Comparison of ENCODE assay signal across 8 cellular contexts in genomic region chrX:55057691-55058249, GRCh38. TPM values are rescaled to one million over a fixed set of nuclear protein-coding genes. Genes with fewer than 3 reads are reported as not detected.
DNase-seq lines count a peak whose midpoint lies in the region; TF ChIP-seq lines count a peak whose summit lies in the region.

No MANE protein-coding gene starts in this region.

- H3K27me3 ChIP-seq in HL-60 (ENCODE audit: insufficient read depth, poor library complexity, severe bottlenecking): no peaks in the 10 kb centered on the region

- CTCF ChIA-PET in AG04449 (lab: Yijun Ruan, JAX): interaction anchor here (1.0 to 1.3 kb wide), 5 partner anchors 48 to 1427 kb away, joined by 3 to 15 read pairs (median 5); no protein-coding TSS in a partner anchor

- POLR2A ChIA-PET in AG04449 (lab: Yijun Ruan, JAX): no interaction called here

- no peak overlapping the region for H3K27ac ChIP-seq in HL-60 (replicated peaks)

- in situ Hi-C loops in G401 (cut with HindIII; ENCODE audit: low sequenced_read_pairs): no loop called here

- peak; percentile 65 for TF ChIP-seq CTCF in AG04449 (IDR thresholded peaks at IDR 0.05; ENCODE audit: insufficient read depth, low read length, missing control alignments)
- peak; percentile 31 for TF ChIP-seq CTCF in HL-60 (IDR thresholded peaks at IDR 0.05; ENCODE audit: insufficient read depth, low read length)

- no peak overlapping the region for H3K4me3 ChIP-seq in AG04449 (ENCODE audit: low read depth, low read length)
- no peak overlapping the region for H3K4me3 ChIP-seq in HL-60 (replicated peaks; ENCODE audit: insufficient read depth, low read length)

- DNase-seq in AG04449 (ENCODE audit: low read depth, low spot score) (no peak), G401 (ENCODE audit: low spot score) (peak; percentile 67), HL-60 (ENCODE audit: low read depth in 1 of 2, low spot score in 1 of 2) (peak in 1 of 2 experiments; percentile 5), SK-N-DZ (ENCODE audit: low spot score) (peak; percentile 29), left kidney (ENCODE audit: low read depth, low spot score) (peak; percentile 38), superior temporal gyrus (ENCODE audit: extremely low spot score) (peak; percentile 75), NCI-H446 treated with DMSO at 0.1 percent for 48 hours (lab: John Stamatoyannopoulos, UW) (no peak)
- DNase-seq in central memory CD4-positive, alpha-beta T cell: peak; percentile 23

RNA-seq across cellular contexts. Expression of gene PAGE2B, which starts 17.1 kb away (rescaled TPM):
- total RNA-seq in G401 (2014; rRNA removed; shearing (Covaris generic)): not detected in 2 replicates
- not detected in 2 replicates for polyA plus RNA-seq in SK-N-DZ (2014; cell fraction: cytosol; rRNA removed)
- not detected in 2 replicates for polyA plus RNA-seq in SK-N-DZ (2014; cell fraction: nucleus; rRNA removed)

RNA-seq across cellular contexts. Expression of gene ALAS2, which starts 27.0 kb away (rescaled TPM):
- total RNA-seq in G401 (2014; rRNA removed; shearing (Covaris generic)): not detected in 2 replicates
- polyA plus RNA-seq in SK-N-DZ (2014; cell fraction: cytosol; rRNA removed): not detected in 2 replicates
- polyA plus RNA-seq in SK-N-DZ (2014; cell fraction: nucleus; rRNA removed): not detected in 2 replicates

RNA-seq across cellular contexts. Expression of gene PAGE2, which starts 31.0 kb away (rescaled TPM):
- total RNA-seq in G401 (2014; rRNA removed; shearing (Covaris generic)): not detected in 2 replicates
- polyA plus RNA-seq in SK-N-DZ (2014; cell fraction: cytosol; rRNA removed): not detected in 2 replicates
- not detected in 2 replicates for polyA plus RNA-seq in SK-N-DZ (2014; cell fraction: nucleus; rRNA removed)

RNA-seq across cellular contexts. Expression of gene APEX2, which starts 57.6 kb away (rescaled TPM):
- total RNA-seq in G401 (2014; rRNA removed; shearing (Covaris generic)): 8.3 and 10.7 TPM in 2 replicates
- 20.4 and 23.9 TPM in 2 replicates for polyA plus RNA-seq in SK-N-DZ (2014; cell fraction: cytosol; rRNA removed)
- polyA plus RNA-seq in SK-N-DZ (2014; cell fraction: nucleus; rRNA removed): 9.4 and 13.5 TPM in 2 replicates

Comparison
In these comparisons a context has a peak if more than half of its experiments do, and no peak if none do; other contexts are left out.
1. DNase-seq: peak in G401 (single experiment), SK-N-DZ (single experiment), central memory CD4-positive, alpha-beta T cell (single experiment), left kidney (single experiment) and superior temporal gyrus (single experiment); none in AG04449 (single experiment) and NCI-H446 treated with DMSO at 0.1 percent for 48 hours (single experiment).